Comparison of ENCODE assay signal across 20 cellular contexts in genomic region chr9:79185866-79186265, GRCh38.
"Had no signal": no experiment of that assay in that cellular context is flagged by ENCODE, and none has a peak within 500 bp of the region (broad histone marks: within the 10 kb centered on the region; RNA-seq: fewer than 3 reads in every experiment).

No MANE protein-coding gene starts in this region.

- H3K27me3 Mint-ChIP-seq: stimulated activated naive CD8-positive, alpha-beta T cell treated with anti-CD3 and anti-CD28 coated beads, Interleukin-15, amount 100 ng/mL, for 72 hours had no signal

- H3K36me3 ChIP-seq: brain microvascular endothelial cell, heart right ventricle, prostate gland, upper lobe of right lung had no signal

- H3K9me3 ChIP-seq: prostate gland, testis, upper lobe of right lung had no signal

- H3K27ac Mint-ChIP-seq: nephron; stimulated activated naive CD8-positive, alpha-beta T cell treated with anti-CD3 and anti-CD28 coated beads, Interleukin-15, amount 100 ng/mL, for 72 hours; T-helper 2 cell treated with Interferon-gamma antibody and Interleukin-4, amounts not matched to agents 5 μg/mL and 100 μg/mL, for 36 hours had no signal

- H3K27me3 ChIP-seq: brain microvascular endothelial cell, foreskin keratinocyte, heart right ventricle, testis, upper lobe of right lung had no signal

- H3K4me1 Mint-ChIP-seq: nephron; stimulated activated naive CD8-positive, alpha-beta T cell treated with anti-CD3 and anti-CD28 coated beads, Interleukin-15, amount 100 ng/mL, for 72 hours had no signal

- H3K4me1 ChIP-seq: foreskin keratinocyte, heart right ventricle, prostate gland, testis, upper lobe of right lung had no signal

- H3K27ac ChIP-seq: brain microvascular endothelial cell, foreskin keratinocyte, heart right ventricle, prostate gland, testis, upper lobe of right lung had no signal

- DNase-seq: activated CD4-positive, alpha-beta T cell treated with anti-CD3 and anti-CD28 coated beads, Interleukin-2, amount 50 U/mL, for 4 hours; activated CD4-positive, CD25-positive, alpha-beta regulatory T cell treated with anti-CD3 and anti-CD28 coated beads, Interleukin-2, amount 50 U/mL, for 72 hours; activated naive CD4-positive, alpha-beta T cell treated with anti-CD3 and anti-CD28 coated beads, Interleukin-2, amount 50 U/mL, for 16 hours; activated T-cell treated with anti-CD3 and anti-CD28 coated beads, Interleukin-2, amount 50 U/mL, for 1 hour; amniotic stem cell; brain microvascular endothelial cell; foreskin keratinocyte; heart right ventricle; left ventricle myocardium superior; mesendoderm; occipital lobe; stimulated activated CD4-positive, alpha-beta T cell treated with anti-CD3 and anti-CD28 coated beads, Interleukin-4, amount 100 ng/mL, for 24 hours; stimulated activated naive CD8-positive, alpha-beta T cell treated with anti-CD3 and anti-CD28 coated beads, Interleukin-15, amount 100 ng/mL, for 72 hours; SW 1271; testis; upper lobe of right lung had no signal

- H3K4me3 ChIP-seq: heart right ventricle, prostate gland, testis, upper lobe of right lung had no signal

- H3K4me3 Mint-ChIP-seq: nephron; stimulated activated naive CD8-positive, alpha-beta T cell treated with anti-CD3 and anti-CD28 coated beads, Interleukin-15, amount 100 ng/mL, for 72 hours; T-helper 2 cell treated with Interferon-gamma antibody and Interleukin-4, amounts not matched to agents 5 μg/mL and 100 μg/mL, for 36 hours had no signal

- H3K9me3 Mint-ChIP-seq: stimulated activated naive CD8-positive, alpha-beta T cell treated with anti-CD3 and anti-CD28 coated beads, Interleukin-15, amount 100 ng/mL, for 72 hours; T-helper 2 cell treated with Interferon-gamma antibody and Interleukin-4, amounts not matched to agents 5 μg/mL and 100 μg/mL, for 36 hours had no signal

- ATAC-seq: foreskin keratinocyte; heart right ventricle; left ventricle myocardium superior; sciatic nerve; stimulated activated naive CD8-positive, alpha-beta T cell treated with anti-CD3 and anti-CD28 coated beads, Interleukin-15, amount 100 ng/mL, for 72 hours; upper lobe of right lung had no signal
